In genomic region chr1:32464191-32464715, GRCh38 we compare ENCODE assay signal across 8 cellular contexts. TPM values are rescaled to one million over a fixed set of nuclear protein-coding genes. Genes with fewer than 3 reads are reported as not detected.
DNase-seq lines count a peak whose midpoint lies in the region; ATAC-seq and TF ChIP-seq lines count a peak whose summit lies in the region.

No MANE protein-coding gene starts in this region.

- H3K27ac ChIP-seq in subcutaneous abdominal adipose tissue (ENCODE audit: low read depth, low read length): no peak overlapping the region

- H3K36me3 ChIP-seq in kidney epithelial cell (ENCODE audit: control insufficient read depth, insufficient read depth, low read length) (no peaks in the 10 kb centered on the region), subcutaneous abdominal adipose tissue (ENCODE audit: control insufficient read depth in 5 of 5, insufficient read depth in 5 of 5, low read length in 5 of 5) (no peaks in the 10 kb centered on the region)

- H3K27me3 Mint-ChIP-seq in activated T-cell treated with anti-CD3 and anti-CD28 coated beads, Interleukin-2, amount 50 U/mL, for 24 hours: peaks cover 61% of the 10 kb centered on the region

- ATAC-seq in HG03045 (IDR thresholded peaks at IDR 0.05; ENCODE audit: unreplicated experiment) (no peak), GM21360 (IDR thresholded peaks at IDR 0.05; ENCODE audit: unreplicated experiment) (no peak)

- H3K36me3 Mint-ChIP-seq in activated T-cell treated with anti-CD3 and anti-CD28 coated beads, Interleukin-2, amount 50 U/mL, for 24 hours (ENCODE audit: low read depth): no peaks in the 10 kb centered on the region

- H3K4me1 Mint-ChIP-seq in activated T-cell treated with anti-CD3 and anti-CD28 coated beads, Interleukin-2, amount 50 U/mL, for 24 hours (ENCODE audit: low read depth): peaks cover 13% of the 10 kb centered on the region

- peak overlapping the region; percentile 40 for H3K4me3 ChIP-seq in kidney epithelial cell (ENCODE audit: low read depth, low read length)
- peak overlapping the region; percentile 46 to 63 (median 60) for H3K4me3 ChIP-seq in subcutaneous abdominal adipose tissue (ENCODE audit: low read depth in 1 of 5, low read length in 5 of 5)

- DNase-seq in activated T-cell treated with anti-CD3 and anti-CD28 coated beads, Interleukin-2, amount 50 U/mL, for 24 hours: peak; percentile 29
- no peak for DNase-seq in activated T-cell treated with anti-CD3 and anti-CD28 coated beads for 4 hours
- DNase-seq in astrocyte of the hippocampus (ENCODE audit: low read depth, low spot score): peak; percentile 47
- DNase-seq in kidney epithelial cell (ENCODE audit: low read depth): no peak
- no peak for DNase-seq in stimulated activated naive CD4-positive, alpha-beta T cell (lab: John Stamatoyannopoulos, UW)

- no peak overlapping the region for H3K27ac Mint-ChIP-seq in activated T-cell treated with anti-CD3 and anti-CD28 coated beads, Interleukin-2, amount 50 U/mL, for 24 hours

- peaks cover 21% of the 10 kb centered on the region for H3K27me3 ChIP-seq in kidney epithelial cell (ENCODE audit: control insufficient read depth, insufficient read depth, low read length)
- H3K27me3 ChIP-seq in subcutaneous abdominal adipose tissue (ENCODE audit: control insufficient read depth in 5 of 5, insufficient read depth in 4 of 5, low read length in 5 of 5): peaks cover 25 to 46% (median 27%) of the 10 kb centered on the region in 5 donors

- peaks cover 1 to 16% (median 16%) of the 10 kb centered on the region in 5 donors for H3K4me1 ChIP-seq in subcutaneous abdominal adipose tissue (ENCODE audit: control insufficient read depth in 5 of 5, insufficient read depth in 5 of 5, low read length in 5 of 5)

- TF ChIP-seq CTCF in kidney epithelial cell (IDR thresholded peaks at IDR 0.05; ENCODE audit: insufficient read depth, low read length, poor library complexity, severe bottlenecking): no peak

- peaks cover 5% of the 10 kb centered on the region for H3K9me3 Mint-ChIP-seq in activated T-cell treated with anti-CD3 and anti-CD28 coated beads, Interleukin-2, amount 50 U/mL, for 24 hours

- H3K9me3 ChIP-seq in subcutaneous abdominal adipose tissue (ENCODE audit: control insufficient read depth in 5 of 5, low read length in 5 of 5): peaks cover 0 to 5% (median 3%) of the 10 kb centered on the region in 5 donors

- H3K4me3 Mint-ChIP-seq in activated T-cell treated with anti-CD3 and anti-CD28 coated beads, Interleukin-2, amount 50 U/mL, for 24 hours: peak overlapping the region; percentile 59

- peak overlapping the region in 1 of 5 donors; percentile 43 for H3K9ac ChIP-seq in subcutaneous abdominal adipose tissue (ENCODE audit: low read length in 5 of 5)

RNA-seq across cellular contexts. Expression of gene ZBTB8B, which starts 0.6 kb away (rescaled TPM):
- 0.07 and 0.13 TPM in 2 replicates for total RNA-seq in kidney epithelial cell

Comparison
In these comparisons a context has a peak if more than half of its experiments do, and no peak if none do; other contexts are left out.
1. DNase-seq: peak in activated T-cell treated with anti-CD3 and anti-CD28 coated beads, Interleukin-2, amount 50 U/mL, for 24 hours (single experiment) and astrocyte of the hippocampus (single experiment); none in activated T-cell treated with anti-CD3 and anti-CD28 coated beads for 4 hours (single experiment), kidney epithelial cell (single experiment) and stimulated activated naive CD4-positive, alpha-beta T cell (0 of 6).